Comparison of ENCODE assay signal across 1 cellular context in genomic region chr16:29700253-29700987, GRCh38.
TF ChIP-seq lines count a peak whose summit lies in the region.

No MANE protein-coding gene starts in this region.

TF ChIP-seq in IMR-90, 13 proteins besides CTCF, POLR2A, EP300 and RAD21:
- TF ChIP-seq MAZ (IDR thresholded peaks at IDR 0.05; ENCODE audit: borderline replicate concordance, low read depth, low read length), result 0 out of 2 replicates have a peak, but pooled peaks have one; percentile 30
- no peak for TF ChIP-seq USF2 (IDR thresholded peaks at IDR 0.05; ENCODE audit: low read depth, low read length)
- TF ChIP-seq SMC3 (IDR thresholded peaks at IDR 0.05; ENCODE audit: low read depth, low read length), result peak; percentile 95
- peak; percentile 52; the same call in 1 of the 2 replicates for TF ChIP-seq MXI1 (IDR thresholded peaks at IDR 0.05; ENCODE audit: borderline replicate concordance, low read depth, low read length)
- peak; percentile 29 for TF ChIP-seq RCOR1 (IDR thresholded peaks at IDR 0.05; ENCODE audit: insufficient replicate concordance, low read length)
